In genomic region chr7:28926871-28927597, GRCh38 we compare ENCODE assay signal across 8 cellular contexts. TPM values are rescaled to one million over a fixed set of nuclear protein-coding genes. Genes with fewer than 3 reads are reported as not detected.
A peak's percentile ranks its signal among the peaks of the same experiment; 100 is the strongest.
DNase-seq lines count a peak whose midpoint lies in the region; ATAC-seq and TF ChIP-seq lines count a peak whose summit lies in the region.

No MANE protein-coding gene starts in this region.

- POLR2A ChIA-PET in BJ (lab: Charles Lee), result interaction anchor here (0.6 kb wide), 1 partner anchor 153 kb away, joined by 11 read pairs; no protein-coding TSS in a partner anchor

- peaks cover 6% of the 10 kb centered on the region for H3K27me3 ChIP-seq in BJ (ENCODE audit: control insufficient read depth, insufficient read depth, low read length)

- intact Hi-C loops in left colon (cut with DNase I, micrococcal nuclease), result loop anchor here (2.0 to 10.0 kb wide), 3 partner anchors 178 to 480 kb away; no protein-coding TSS in a partner anchor

- DNase-seq in BJ (ENCODE audit: low read depth) (peak; percentile 39), GM19238 (ENCODE audit: insufficient read length, low spot score) (peak; percentile 46), NCI-H345 treated with DMSO at 0.1 percent for 48 hours (lab: John Stamatoyannopoulos, UW; ENCODE audit: unreplicated experiment) (peak; percentile 79), dedifferentiated amniotic fluid mesenchymal stem cell (ENCODE audit: extremely low spot score) (peak; percentile 94), left colon (peak; percentile 59 to 63)
- DNase-seq in activated CD4-positive, CD25-positive, alpha-beta regulatory T cell treated with anti-CD3 and anti-CD28 coated beads, Interleukin-2, amount 50 U/mL, for 72 hours, result peak; percentile 43
- peak; percentile 33 for DNase-seq in stimulated activated CD4-positive, alpha-beta T cell treated with anti-CD3 and anti-CD28 coated beads, Interleukin-1b, Interleukin-23, amount 100 ng/mL, for 48 hours

- CTCF ChIA-PET in BJ (lab: Yijun Ruan, JAX), result interaction anchor here (0.7 to 13.2 kb wide), 44 partner anchors 8 to 683 kb away, joined by 3 to 555 read pairs (median 4); partner anchors contain the start of gene TRIL

- no peaks in the 10 kb centered on the region for H3K36me3 ChIP-seq in BJ (ENCODE audit: control insufficient read depth, insufficient read depth, low read length)

- H3K4me3 ChIP-seq in BJ (ENCODE audit: low read depth, low read length), result peak overlapping the region; percentile 58

- ATAC-seq in HG03439 (IDR thresholded peaks at IDR 0.05; ENCODE audit: unreplicated experiment) (peak; percentile 87), left colon (peak; percentile 90)

- TF ChIP-seq CTCF in BJ (IDR thresholded peaks at IDR 0.05; ENCODE audit: insufficient read depth, low read depth, low read length), result peak; percentile 78

RNA-seq across cellular contexts. Expression of gene TRIL, which starts 31.1 kb away (rescaled TPM):
- polyA plus RNA-seq in BJ (2011; rRNA removed), result 0.01 TPM in 1 of 2 replicates, not detected in the other
- polyA minus RNA-seq in BJ (2011; rRNA and poly(A)+ RNA removed), result 0.05 TPM in 2 replicates
- 1 to 10 TPM in 1 of 2 donors, under 1 TPM in 1; 0.52 to 2.0 TPM for total RNA-seq in left colon

Comparison
In these comparisons a context has a peak if more than half of its experiments do, and no peak if none do; other contexts are left out.
1. Peak in every context shown above with its lines: DNase-seq, ATAC-seq and H3K4me3 ChIP-seq.
2. DNase-seq: peak in every context shown above with its lines; median percentile 94 in dedifferentiated amniotic fluid mesenchymal stem cell; 79 in NCI-H345 treated with DMSO at 0.1 percent for 48 hours; 61 in left colon; 46 in GM19238; 43 in activated CD4-positive, CD25-positive, alpha-beta regulatory T cell treated with anti-CD3 and anti-CD28 coated beads, Interleukin-2, amount 50 U/mL, for 72 hours; 39 in BJ; 33 in stimulated activated CD4-positive, alpha-beta T cell treated with anti-CD3 and anti-CD28 coated beads, Interleukin-1b, Interleukin-23, amount 100 ng/mL, for 48 hours.